ENCODE assay signal across 13 cellular contexts in genomic region chr1:100459815-100460114, GRCh38.
DNase-seq lines count a peak whose midpoint lies in the region; ATAC-seq and TF ChIP-seq lines count a peak whose summit lies in the region.
"Had no signal": no experiment of that assay in that cellular context is flagged by ENCODE, and none has a peak within 500 bp of the region (broad histone marks: within the 10 kb centered on the region; RNA-seq: fewer than 3 reads in every experiment).

No MANE protein-coding gene starts in this region.

- peaks cover 4% of the 10 kb centered on the region for H3K4me1 ChIP-seq in mucosa of descending colon (ENCODE audit: low read depth)
- H3K4me1 ChIP-seq: Caco-2 had no signal

- H3K27me3 ChIP-seq in CD4-positive, alpha-beta T cell (ENCODE audit: control insufficient read depth, insufficient read depth, low read length), result no peaks in the 10 kb centered on the region
- H3K27me3 ChIP-seq: transverse colon had no signal

- in situ Hi-C loops in G401 (cut with HindIII; ENCODE audit: low sequenced_read_pairs), result no loop called here

- peaks cover 90% of the 10 kb centered on the region for H3K36me3 Mint-ChIP-seq in CD4-positive, alpha-beta T cell (ENCODE audit: low read depth)
- H3K36me3 Mint-ChIP-seq in T-helper 17 cell (ENCODE audit: low read depth), result peaks cover 3% of the 10 kb centered on the region

- CTCF ChIA-PET in CD4-positive, alpha-beta T cell (lab: Charles Lee), result interaction anchor here (0.7 to 7.0 kb wide), 27 partner anchors 9 to 210 kb away, joined by 3 to 40 read pairs (median 7); partner anchors contain the start of genes CDC14A and DBT

- H3K9me3 Mint-ChIP-seq in CD4-positive, alpha-beta T cell, result no peaks in the 10 kb centered on the region
- H3K9me3 Mint-ChIP-seq: activated naive CD8-positive, alpha-beta T cell treated with anti-CD3 and anti-CD28 coated beads for 36 hours; GM23338; stimulated activated naive CD8-positive, alpha-beta T cell treated with anti-CD3 and anti-CD28 coated beads, Interleukin-15, Interleukin-2, amounts not matched to agents 100 ng/mL and 50 ng/mL, for 24 hours had no signal

- TF ChIP-seq CTCF in CD4-positive, alpha-beta T cell (IDR thresholded peaks at IDR 0.05), result peak; percentile 27
- peak; percentile 4 for TF ChIP-seq CTCF in mucosa of descending colon (IDR thresholded peaks at IDR 0.05)

- no peak for DNase-seq in CD4-positive, alpha-beta T cell
- DNase-seq in T-helper 17 cell (no peak), mucosa of descending colon (no peak), epidermal melanocyte (ENCODE audit: insufficient read length, low spot score) (no peak), G401 (ENCODE audit: low spot score) (no peak), D341Med (ENCODE audit: low spot score) (no peak)

- intact Hi-C loops in CD4-positive, alpha-beta T cell (cut with DNase I, micrococcal nuclease), result loop anchor here (1.0 to 5.0 kb wide), 7 partner anchors 15 to 652 kb away; partner anchors contain the start of genes RTCA (in 1 of the 2), SASS6 (in 1 of the 2) and TRMT13 (in 1 of the 2)
- intact Hi-C loops in mucosa of descending colon (cut with DNase I, micrococcal nuclease), result loop anchor here in 1 of 2 donors (5.0 to 10.0 kb wide), 2 partner anchors 408 to 655 kb away; no protein-coding TSS in a partner anchor

- peak overlapping the region; percentile 33 for H3K27ac Mint-ChIP-seq in CD4-positive, alpha-beta T cell
- H3K27ac Mint-ChIP-seq in T-helper 17 cell, result peak overlapping the region; percentile 91
- H3K27ac Mint-ChIP-seq: GM23338 had no signal

- H3K27ac ChIP-seq in CD4-positive, alpha-beta T cell (ENCODE audit: low read depth, low read length), result no peak overlapping the region

- no peak overlapping the region for H3K4me3 Mint-ChIP-seq in CD4-positive, alpha-beta T cell
- H3K4me3 Mint-ChIP-seq in T-helper 17 cell, result no peak overlapping the region
- H3K4me3 Mint-ChIP-seq: activated naive CD8-positive, alpha-beta T cell treated with anti-CD3 and anti-CD28 coated beads for 36 hours; GM23338; stimulated activated naive CD8-positive, alpha-beta T cell treated with anti-CD3 and anti-CD28 coated beads, Interleukin-15, Interleukin-2, amounts not matched to agents 100 ng/mL and 50 ng/mL, for 24 hours had no signal

- H3K4me3 ChIP-seq in mucosa of descending colon, result no peak overlapping the region
- H3K4me3 ChIP-seq: GM23338, transverse colon had no signal

- H3K9me3 ChIP-seq in CD4-positive, alpha-beta T cell (ENCODE audit: control insufficient read depth, low read length), result no peaks in the 10 kb centered on the region
- H3K9me3 ChIP-seq in T-helper 17 cell (ENCODE audit: control insufficient read depth, low read length, poor library complexity, severe bottlenecking), result no peaks in the 10 kb centered on the region
- no peaks in the 10 kb centered on the region for H3K9me3 ChIP-seq in mucosa of descending colon
- H3K9me3 ChIP-seq: Caco-2, transverse colon had no signal

- POLR2A ChIA-PET in CD4-positive, alpha-beta T cell (lab: Charles Lee), result interaction anchor here (1.0 to 6.6 kb wide), 11 partner anchors 36 to 211 kb away, joined by 3 to 44 read pairs (median 4); partner anchors contain the start of genes CDC14A, DBT and RTCA

- H3K4me1 Mint-ChIP-seq in CD4-positive, alpha-beta T cell (ENCODE audit: low read depth), result peaks cover 81% of the 10 kb centered on the region
- H3K4me1 Mint-ChIP-seq in T-helper 17 cell, result peaks cover 40% of the 10 kb centered on the region

- H3K36me3 ChIP-seq in mucosa of descending colon (ENCODE audit: low read depth), result no peaks in the 10 kb centered on the region
- H3K36me3 ChIP-seq: transverse colon had no signal

- no peak for ATAC-seq in CD4-positive, alpha-beta T cell (ENCODE audit: poor library complexity)
- peak; percentile 1 for ATAC-seq in GM19351 (IDR thresholded peaks at IDR 0.05; ENCODE audit: unreplicated experiment)
- no peak for ATAC-seq in T-helper 17 cell
- ATAC-seq in mucosa of descending colon, result no peak
- no peak for ATAC-seq in GM18868 (IDR thresholded peaks at IDR 0.05; ENCODE audit: unreplicated experiment)

- no peaks in the 10 kb centered on the region for H3K27me3 Mint-ChIP-seq in CD4-positive, alpha-beta T cell
- H3K27me3 Mint-ChIP-seq in T-helper 17 cell, result no peaks in the 10 kb centered on the region
- H3K27me3 Mint-ChIP-seq: activated naive CD8-positive, alpha-beta T cell treated with anti-CD3 and anti-CD28 coated beads for 36 hours; stimulated activated naive CD8-positive, alpha-beta T cell treated with anti-CD3 and anti-CD28 coated beads, Interleukin-15, Interleukin-2, amounts not matched to agents 100 ng/mL and 50 ng/mL, for 24 hours had no signal
